1 cellular context compared by ENCODE assay signal in the genomic region with DNA sequence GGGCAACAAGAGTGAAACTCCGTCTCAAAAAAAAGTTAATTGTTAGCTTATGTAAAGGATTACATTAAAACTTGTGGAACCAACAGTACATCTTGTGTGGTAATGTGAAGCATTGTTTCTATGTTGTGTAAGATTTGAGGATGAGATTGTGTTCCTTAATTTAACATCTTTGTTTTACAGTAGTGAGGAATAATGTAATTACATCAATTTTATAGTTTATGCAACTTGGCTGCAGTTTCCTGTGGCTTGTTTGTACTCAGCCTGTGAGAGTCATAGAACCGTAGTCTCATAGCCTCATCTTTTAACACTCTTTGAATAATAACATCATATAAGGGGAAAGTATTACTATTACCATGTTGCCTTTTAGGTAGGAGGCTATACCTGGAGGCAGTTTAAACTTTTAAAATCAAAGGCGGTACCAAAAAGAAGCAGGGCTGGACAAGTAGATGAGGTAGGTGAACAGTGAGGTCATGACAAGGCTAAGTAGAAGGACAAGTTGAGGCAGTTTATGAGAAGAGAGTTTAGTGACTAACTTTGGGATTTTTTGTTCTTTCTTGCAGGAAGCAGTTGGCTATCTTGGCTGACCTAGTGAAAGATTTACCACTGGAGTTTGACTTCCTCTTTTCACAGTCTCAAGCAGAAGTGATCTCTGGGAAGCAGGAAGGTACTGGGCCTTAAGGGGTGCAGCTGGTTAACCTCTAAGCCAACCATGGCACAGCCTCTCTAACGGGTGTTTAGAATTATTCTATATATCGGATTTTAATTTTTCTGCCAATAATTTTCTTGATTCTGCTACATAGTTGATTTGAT.
TF ChIP-seq lines count a peak whose summit lies in the region.

No MANE protein-coding gene starts in this region.

TF ChIP-seq in IMR-90, 13 proteins besides CTCF, POLR2A, EP300 and RAD21 (continued from another document):
- TF ChIP-seq MAZ (IDR thresholded peaks at IDR 0.05; ENCODE audit: borderline replicate concordance, low read depth, low read length) (no peak), RFX5 (IDR thresholded peaks at IDR 0.05; ENCODE audit: low read depth, low read length) (no peak), CHD1 (IDR thresholded peaks at IDR 0.05; ENCODE audit: low read depth, low read length) (no peak), RCOR1 (IDR thresholded peaks at IDR 0.05; ENCODE audit: insufficient replicate concordance, low read length) (no peak), MAFK (IDR thresholded peaks at IDR 0.05; ENCODE audit: low read depth, low read length) (no peak), FOS (IDR thresholded peaks at IDR 0.05; ENCODE audit: low read depth, low read length) (no peak), BHLHE40 (IDR thresholded peaks at IDR 0.05; ENCODE audit: low read depth, low read length) (no peak), MXI1 (IDR thresholded peaks at IDR 0.05; ENCODE audit: borderline replicate concordance, low read depth, low read length) (no peak), ELK1 (IDR thresholded peaks at IDR 0.05; ENCODE audit: borderline replicate concordance, low read depth, low read length) (no peak)
- TF ChIP-seq, protein P1, sequence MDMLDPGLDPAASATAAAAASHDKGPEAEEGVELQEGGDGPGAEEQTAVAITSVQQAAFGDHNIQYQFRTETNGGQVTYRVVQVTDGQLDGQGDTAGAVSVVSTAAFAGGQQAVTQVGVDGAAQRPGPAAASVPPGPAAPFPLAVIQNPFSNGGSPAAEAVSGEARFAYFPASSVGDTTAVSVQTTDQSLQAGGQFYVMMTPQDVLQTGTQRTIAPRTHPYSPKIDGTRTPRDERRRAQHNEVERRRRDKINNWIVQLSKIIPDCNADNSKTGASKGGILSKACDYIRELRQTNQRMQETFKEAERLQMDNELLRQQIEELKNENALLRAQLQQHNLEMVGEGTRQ (IDR thresholded peaks at IDR 0.05; ENCODE audit: low read depth, low read length) = no peak
